Comparison of ENCODE assay signal across 8 cellular contexts in genomic region chr9:4796988-4797956, GRCh38. TPM values are rescaled to one million over a fixed set of nuclear protein-coding genes. Genes with fewer than 3 reads are reported as not detected.
DNase-seq lines count a peak whose midpoint lies in the region; TF ChIP-seq lines count a peak whose summit lies in the region.

No MANE protein-coding gene starts in this region.

- no peaks in the 10 kb centered on the region for H3K36me3 ChIP-seq in spleen

- intact Hi-C loops in spleen (cut with DNase I; ENCODE audit: low total_unique reads), result loop anchor here (5.0 kb wide), 1 partner anchor 35 kb away; no protein-coding TSS in a partner anchor

- peak overlapping the region in 1 of 8 donors; percentile 17 for H3K4me3 ChIP-seq in spleen

- peak overlapping the region in 7 of 8 donors; percentile 23 to 81 (median 69) for H3K27ac ChIP-seq in spleen

- no peaks in the 10 kb centered on the region for H3K27me3 ChIP-seq in spleen (replicated peaks in 1 of 7)

- TF ChIP-seq CTCF in spleen (IDR thresholded peaks at IDR 0.05 in 8 of 11, conservative IDR thresholded peaks at IDR 0.05 in 3 of 11), result peak; percentile 16 to 71 (median 62)

- peak; percentile 6 to 41 for DNase-seq in NCI-H526 (lab: John Stamatoyannopoulos, UW)
- DNase-seq in NCI-H526 treated with DMSO at 0.1 percent for 48 hours (lab: John Stamatoyannopoulos, UW), result no peak
- DNase-seq in HUDEP-2 (lab: John Stamatoyannopoulos, UW; ENCODE audit: unreplicated experiment in 76 of 76), result peak in 43 of 76 experiments; percentile 12 to 73 (median 38)
- peak; percentile 35 for DNase-seq in SW480 (ENCODE audit: low spot score)
- peak; percentile 41 for DNase-seq in globus pallidus (ENCODE audit: low spot score)
- DNase-seq in spleen, result no peak
- no peak for DNase-seq in stimulated activated CD8-positive, alpha-beta memory T cell treated with anti-CD3 and anti-CD28 coated beads, Interleukin-4, amount 100 ng/mL, for 48 hours
- no peak for DNase-seq in NCI-H1417 treated with DMSO at 0.1 percent for 48 hours (lab: John Stamatoyannopoulos, UW)

- H3K4me1 ChIP-seq in spleen, result peaks cover 30 to 63% (median 46%) of the 10 kb centered on the region in 6 donors

- 62 to 70% (median 67%) methylated on average over 6 of the region's 6 CpGs for WGBS in spleen, 5 donors

- no peak for TF ChIP-seq POLR2A in spleen (IDR thresholded peaks at IDR 0.05)

- no peaks in the 10 kb centered on the region for H3K9me3 ChIP-seq in spleen

RNA-seq across cellular contexts. Expression of gene RCL1, which starts 4.5 kb away (rescaled TPM):
- 10 to 100 TPM; 16.8 to 29.4 (median 23.3) TPM for total RNA-seq in spleen
- polyA plus RNA-seq in spleen, result 10 to 100 TPM; 11.8 to 15.3 (median 12.2) TPM

RNA-seq across cellular contexts. Expression of gene AK3, which starts 56.3 kb away (rescaled TPM):
- 10 to 100 TPM; 28.1 to 65.3 (median 51.3) TPM for total RNA-seq in spleen
- polyA plus RNA-seq in spleen, result 10 to 100 TPM; 21.3 to 34.3 (median 25.9) TPM

Comparison
In these comparisons a context has a peak if more than half of its experiments do, and no peak if none do; other contexts are left out.
1. DNase-seq: peak in NCI-H526 (2 of 2), HUDEP-2 (43 of 76), SW480 (single experiment) and globus pallidus (single experiment); none in NCI-H526 treated with DMSO at 0.1 percent for 48 hours (single experiment), spleen (single experiment), stimulated activated CD8-positive, alpha-beta memory T cell treated with anti-CD3 and anti-CD28 coated beads, Interleukin-4, amount 100 ng/mL, for 48 hours (single experiment) and NCI-H1417 treated with DMSO at 0.1 percent for 48 hours (single experiment).